In the genomic region with DNA sequence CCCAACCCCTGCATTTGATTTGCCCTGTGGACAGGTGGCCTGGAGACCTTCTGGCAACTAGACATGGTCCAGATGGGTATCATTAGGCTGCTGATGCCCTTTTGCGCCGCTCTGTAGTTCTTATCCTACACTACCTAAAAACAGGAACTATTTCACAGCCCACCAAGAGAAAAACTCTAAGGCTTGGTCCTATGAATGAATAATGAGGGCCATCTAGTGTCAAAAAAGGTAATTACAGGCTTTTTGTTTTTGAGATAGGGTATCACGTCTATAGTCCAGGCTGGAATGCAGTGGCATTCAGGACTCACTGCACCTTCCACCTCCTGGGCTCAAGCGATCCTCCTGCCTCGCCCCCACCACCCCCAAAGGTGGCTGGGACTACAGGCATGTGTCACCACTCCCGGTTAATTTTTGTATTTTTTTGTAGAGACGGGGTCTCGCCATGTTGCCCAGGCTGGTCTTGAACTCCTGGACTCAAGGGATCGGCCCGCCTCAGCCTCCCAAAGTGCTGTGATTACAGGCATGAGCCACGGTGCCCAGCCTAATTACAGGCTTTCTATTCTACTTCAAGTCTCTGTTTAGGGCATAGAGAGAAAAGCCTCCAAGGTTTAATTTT, we compare ENCODE assay signal across 8 cellular contexts. TPM values are rescaled to one million over a fixed set of nuclear protein-coding genes. Genes with fewer than 3 reads are reported as not detected.
A peak's percentile ranks its signal among the peaks of the same experiment; 100 is the strongest.
DNase-seq lines count a peak whose midpoint lies in the region; ATAC-seq and TF ChIP-seq lines count a peak whose summit lies in the region.

No MANE protein-coding gene starts in this region.

- H3K4me3 ChIP-seq in PC-3 (ENCODE audit: low read length) (no peak overlapping the region), right lobe of liver (no peak overlapping the region), uterus (no peak overlapping the region)

- no peaks in the 10 kb centered on the region for H3K27me3 Mint-ChIP-seq in chondrocyte (ENCODE audit: low read depth)

- TF ChIP-seq POLR2A in right lobe of liver (IDR thresholded peaks at IDR 0.05) (no peak), uterus (IDR thresholded peaks at IDR 0.05) (no peak)

- H3K27me3 ChIP-seq in PC-3 (ENCODE audit: low read length) (no peaks in the 10 kb centered on the region), right lobe of liver (no peaks in the 10 kb centered on the region), uterus (no peaks in the 10 kb centered on the region)

- peaks cover 16% of the 10 kb centered on the region for H3K4me1 ChIP-seq in PC-3 (ENCODE audit: insufficient read depth, low read length)
- peaks cover 0 to 13% (median 0%) of the 10 kb centered on the region in 4 donors for H3K4me1 ChIP-seq in right lobe of liver
- H3K4me1 ChIP-seq in uterus = no peaks in the 10 kb centered on the region

- no peaks in the 10 kb centered on the region for H3K79me2 ChIP-seq in PC-3 (ENCODE audit: low read length)

- H3K4me2 ChIP-seq in PC-3 (ENCODE audit: low read length) = no peak overlapping the region

- H3K9ac ChIP-seq in PC-3 (ENCODE audit: low read length) = no peak overlapping the region

- no peak overlapping the region for H3K27ac Mint-ChIP-seq in chondrocyte (ENCODE audit: unreplicated experiment)

- no peak overlapping the region for H2AFZ ChIP-seq in PC-3 (ENCODE audit: low read length)

- H3K27ac ChIP-seq in PC-3 (ENCODE audit: low read length) (no peak overlapping the region), right lobe of liver (no peak overlapping the region), uterus (no peak overlapping the region)

- no TSS peak for BruUV-seq in PC-3 (replicated peaks; lab: Mats Ljungman, UMichigan)

- H3K4me3 Mint-ChIP-seq in chondrocyte (ENCODE audit: unreplicated experiment) = no peak overlapping the region

- H3K9me2 ChIP-seq in PC-3 (replicated peaks; ENCODE audit: low read length) = no peaks in the 10 kb centered on the region

- WGBS in right lobe of liver (ENCODE audit: insufficient coverage, low coverage, low lambda C conversion rate, missing lambda C conversion rate) = 48% methylated on average over 11 of the region's 11 CpGs

- H4K20me1 ChIP-seq in PC-3 (ENCODE audit: low read length) = no peaks in the 10 kb centered on the region

- no peaks in the 10 kb centered on the region for H3F3A ChIP-seq in PC-3 (ENCODE audit: low read length, unreplicated experiment)

- H3K36me3 ChIP-seq in PC-3 (ENCODE audit: low read depth, low read length) (peaks cover 69% of the 10 kb centered on the region), right lobe of liver (peaks cover 0 to 36% (median 10%) of the 10 kb centered on the region in 4 donors), uterus (no peaks in the 10 kb centered on the region)

- no peaks in the 10 kb centered on the region for H3K9me3 Mint-ChIP-seq in chondrocyte (ENCODE audit: low read depth)

- CTCF ChIA-PET in PC-3 (lab: Charles Lee) = interaction anchor here (1.0 kb wide), 1 partner anchor 120 kb away, joined by 8 read pairs; no protein-coding TSS in a partner anchor

- ATAC-seq in Right ventricle myocardium inferior = peak; percentile 64
- peak; percentile 73 for ATAC-seq in PC-3
- peak; percentile 77 to 83 (median 78) for ATAC-seq in right lobe of liver
- no peak for ATAC-seq in HG03108 (IDR thresholded peaks at IDR 0.05; ENCODE audit: unreplicated experiment)

- no peaks in the 10 kb centered on the region for H3K4me1 Mint-ChIP-seq in chondrocyte (ENCODE audit: low read depth)

- H3K9me3 ChIP-seq in PC-3 (ENCODE audit: low read length) (no peaks in the 10 kb centered on the region), right lobe of liver (no peaks in the 10 kb centered on the region), uterus (no peaks in the 10 kb centered on the region)

- TF ChIP-seq CTCF in PC-3 (conservative IDR thresholded peaks at IDR 0.05; ENCODE audit: low read depth, low read length) (peak; percentile 94), chondrocyte (IDR thresholded peaks at IDR 0.05) (peak; percentile 89), right lobe of liver (IDR thresholded peaks at IDR 0.05) (peak; percentile 66 to 72 (median 68)), uterus (IDR thresholded peaks at IDR 0.05) (peak; percentile 47 to 79 (median 76))

- POLR2A ChIA-PET in PC-3 (lab: Charles Lee; ENCODE audit: unreplicated experiment) = no interaction called here

- intact Hi-C loops in Right ventricle myocardium inferior (cut with DNase I) (loop anchor here (2.0 to 5.0 kb wide), 2 partner anchors 48 to 121 kb away; no protein-coding TSS in a partner anchor), cardiac septum (cut with DNase I) (loop anchor here (1.0 kb wide), 1 partner anchor 121 kb away; no protein-coding TSS in a partner anchor), PC-3 (cut with micrococcal nuclease) (loop anchor here (1.0 to 5.0 kb wide), 4 partner anchors 26 to 121 kb away; a partner anchor contains a TSS), right lobe of liver (cut with DNase I) (loop anchor here (10.0 kb wide), 1 partner anchor 125 kb away; no protein-coding TSS in a partner anchor), uterus (cut with DNase I; ENCODE audit: low total_unique reads) (loop anchor here (5.0 kb wide), 1 partner anchor 108 kb away; a partner anchor contains a TSS)

- DNase-seq in Right ventricle myocardium inferior (ENCODE audit: missing footprints) (no peak), cardiac septum (ENCODE audit: low spot score) (no peak), KG1 (lab: John Stamatoyannopoulos, UW) (peak; percentile 53), PC-3 (peak; percentile 93), chondrocyte (ENCODE audit: low spot score) (no peak), right lobe of liver (no peak), uterus (no peak)

- peaks cover 20% of the 10 kb centered on the region for H3K36me3 Mint-ChIP-seq in chondrocyte (ENCODE audit: low read depth)

RNA-seq across cellular contexts. Expression of a gene that starts 20.9 kb away (rescaled TPM):
- total RNA-seq in Right ventricle myocardium inferior (8.7 TPM), cardiac septum (7.0 TPM), PC-3 (2014; rRNA removed) (22.3 and 22.9 TPM in 2 replicates), chondrocyte (11.2 to 13.4 TPM (median 12.2 TPM) in 3 replicates), right lobe of liver (1 to 10 TPM; 5.5 to 7.1 (median 6.5) TPM), uterus (10 to 100 TPM in 3 of 4 donors, 1 to 10 TPM in 1; 6.9 to 26.1 (median 14.3) TPM)

RNA-seq across cellular contexts. Expression of a gene that starts 26.1 kb away (rescaled TPM):
- total RNA-seq in Right ventricle myocardium inferior = 22.5 TPM
- 15.2 TPM for total RNA-seq in cardiac septum
- total RNA-seq in PC-3 (2014; rRNA removed) = 44.0 and 60.2 TPM in 2 replicates
- total RNA-seq in chondrocyte = 19.2 to 31.7 TPM (median 19.6 TPM) in 3 replicates
- total RNA-seq in right lobe of liver = 10 to 100 TPM; 35.6 to 60.8 (median 49.8) TPM
- total RNA-seq in uterus = 10 to 100 TPM; 17.4 to 80.0 (median 35.0) TPM

RNA-seq across cellular contexts. Expression of a gene that starts 38.0 kb away (rescaled TPM):
- 93.8 TPM for total RNA-seq in Right ventricle myocardium inferior
- 45.6 TPM for total RNA-seq in cardiac septum
- 56.0 and 73.3 TPM in 2 replicates for total RNA-seq in PC-3 (2014; rRNA removed)
- total RNA-seq in chondrocyte = 44.3 to 67.0 TPM (median 50.8 TPM) in 3 replicates
- 10 to 100 TPM in 5 of 6 experiments, 1 to 10 TPM in 1; 9.2 to 35.4 (median 24.8) TPM for total RNA-seq in right lobe of liver
- total RNA-seq in uterus = 10 to 100 TPM; 37.7 to 58.0 (median 48.2) TPM

Comparison
In these comparisons a context has a peak if more than half of its experiments do, and no peak if none do; other contexts are left out.
1. DNase-seq: peak in KG1 (single experiment) and PC-3 (single experiment); none in Right ventricle myocardium inferior (single experiment), cardiac septum (single experiment), chondrocyte (single experiment), right lobe of liver (0 of 3) and uterus (0 of 2).
2. Peak in every context shown above with its lines, with median percentiles within 50 percentile points of each other: CTCF ChIP-seq.